1 cellular context compared by ENCODE assay signal in genomic region chr1:210594605-210595004, GRCh38.
TF ChIP-seq lines count a peak whose summit lies in the region.

No MANE protein-coding gene starts in this region.

TF ChIP-seq in HepG2, 621 proteins besides CTCF, POLR2A, EP300 and RAD21 (continued from another document):
- TF ChIP-seq ZNF574 (CRISPR knock-in tag; IDR thresholded peaks at IDR 0.05) = no peak
- peak; percentile 34 to 56; a peak in 3 of 4 replicates for TF ChIP-seq MAFK (conservative IDR thresholded peaks at IDR 0.05 in 1 of 2, IDR thresholded peaks at IDR 0.05 in 1 of 2; ENCODE audit: low read length in 2 of 2)
